Comparison of ENCODE assay signal across 22 cellular contexts in the genomic region with DNA sequence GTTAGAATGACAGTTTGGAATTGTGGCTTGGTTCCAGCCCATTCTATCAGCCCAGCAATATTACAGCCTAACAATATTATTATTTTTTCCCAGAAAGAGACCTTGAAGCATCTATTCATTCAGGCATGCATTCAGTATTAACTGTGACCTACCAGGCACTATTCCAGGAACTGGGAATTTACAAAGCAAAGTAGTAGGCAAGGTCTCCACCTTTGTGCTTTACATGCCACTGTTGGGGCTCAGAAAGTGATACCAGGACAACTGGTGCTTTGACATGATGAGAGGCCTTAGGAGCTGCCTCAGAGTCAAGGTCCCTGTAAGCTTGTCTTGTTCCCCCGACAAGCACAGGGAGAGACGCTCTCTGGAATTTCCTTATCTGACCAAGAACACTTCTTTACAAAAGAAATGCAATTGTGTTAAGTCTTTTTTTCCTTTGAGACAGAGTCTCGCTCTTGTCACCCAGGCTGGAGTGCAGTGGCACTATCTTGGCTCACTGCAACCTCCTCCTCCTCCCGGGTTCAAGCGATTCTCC. TPM values are rescaled to one million over a fixed set of nuclear protein-coding genes. Genes with fewer than 3 reads are reported as not detected.
A peak's percentile ranks its signal among the peaks of the same experiment; 100 is the strongest.
DNase-seq lines count a peak whose midpoint lies in the region; ATAC-seq and TF ChIP-seq lines count a peak whose summit lies in the region.
"Had no signal": no experiment of that assay in that cellular context is flagged by ENCODE, and none has a peak within 500 bp of the region (broad histone marks: within the 10 kb centered on the region; RNA-seq: fewer than 3 reads in every experiment).

No MANE protein-coding gene starts in this region.

- H4K8ac ChIP-seq in mesendoderm (ENCODE audit: low read depth, low read length) = no peak overlapping the region

- no peak overlapping the region for H3K4me2 ChIP-seq in mesendoderm (ENCODE audit: low read length)

- H2BK5ac ChIP-seq in mesendoderm (ENCODE audit: low read length) = no peak overlapping the region

- TF ChIP-seq CTCF in WTC11 (IDR thresholded peaks at IDR 0.05) (no peak), testis (IDR thresholded peaks at IDR 0.05) (no peak)

- H3K4me3 Mint-ChIP-seq in WTC11 = no peak overlapping the region
- H3K4me3 Mint-ChIP-seq: nephron progenitor cell had no signal

- peaks cover 70% of the 10 kb centered on the region for H3K4me1 Mint-ChIP-seq in WTC11

- no peaks in the 10 kb centered on the region for H3K27me3 Mint-ChIP-seq in WTC11 (ENCODE audit: low read depth)

- POLR2A ChIA-PET in WTC11 (lab: Charles Lee) = no interaction called here

- H3K36me3 Mint-ChIP-seq in WTC11 = no peaks in the 10 kb centered on the region; the same call in 1 of the 2 replicates
- H3K36me3 Mint-ChIP-seq: activated naive CD4-positive, alpha-beta T cell treated with anti-CD3 and anti-CD28 coated beads, Interleukin-2, amount 50 U/mL, for 72 hours had no signal

- no peaks in the 10 kb centered on the region for H3K79me1 ChIP-seq in mesendoderm (ENCODE audit: low read length)

- H2AK5ac ChIP-seq in mesendoderm (ENCODE audit: low read length) = peak overlapping the region; percentile 47

- peak overlapping the region; percentile 60 for H3K27ac Mint-ChIP-seq in WTC11
- H3K27ac Mint-ChIP-seq: nephron progenitor cell had no signal

- H3K27me3 ChIP-seq in HUES48 (ENCODE audit: control insufficient read depth, insufficient read depth, low read length) (peaks cover 4% of the 10 kb centered on the region; the same call in 1 of the 2 replicates), mesendoderm (ENCODE audit: insufficient read depth, low read length, poor library complexity) (no peaks in the 10 kb centered on the region), testis (no peaks in the 10 kb centered on the region)

- intact Hi-C loops in testis (cut with DNase I; ENCODE audit: low total_unique reads) (no loop called here), Right ventricle myocardium inferior (cut with DNase I) (no loop called here)

- ATAC-seq in WTC11 (no peak), Right ventricle myocardium inferior (no peak)
- ATAC-seq: activated naive CD4-positive, alpha-beta T cell treated with anti-CD3 and anti-CD28 coated beads, Interleukin-2, amount 50 U/mL, for 72 hours; SK-N-SH treated with all-trans-retinoic acid at 6 μM for 48 hours had no signal

- DNase-seq in WTC11 (ENCODE audit: low spot score) = no peak
- DNase-seq in mesendoderm = peak; percentile 75
- peak; percentile 47 for DNase-seq in testis
- DNase-seq in GDM1 (lab: John Stamatoyannopoulos, UW) = no peak
- no peak for DNase-seq in cerebellum (ENCODE audit: low spot score)
- no peak for DNase-seq in amniotic stem cell (lab: John Stamatoyannopoulos, UW)
- no peak for DNase-seq in Right ventricle myocardium inferior (ENCODE audit: missing footprints)
- DNase-seq: activated CD8-positive, alpha-beta memory T cell treated with anti-CD3 and anti-CD28 coated beads for 24 hours; dermis blood vessel endothelial cell; DND-41; foreskin fibroblast; kidney glomerular epithelial cell; NCI-H1436 treated with DMSO at 0.1 percent for 48 hours; NCI-H82; nephron progenitor cell; stimulated activated CD4-positive, alpha-beta T cell treated with anti-CD3 and anti-CD28 coated beads, Interleukin-4, amount 100 ng/mL, for 1 hour; T-helper 9 cell had no signal

- peak overlapping the region; percentile 76 for H2BK15ac ChIP-seq in mesendoderm (replicated peaks; ENCODE audit: low read depth)

- TF ChIP-seq POLR2A in testis (IDR thresholded peaks at IDR 0.05) = no peak

- no peak overlapping the region for H3K18ac ChIP-seq in mesendoderm (ENCODE audit: low read length)

- H3K27ac ChIP-seq in HUES48 (ENCODE audit: low read depth, low read length) (peak overlapping the region; percentile 96), mesendoderm (ENCODE audit: low read depth, low read length) (peak overlapping the region; percentile 70), testis (peak overlapping the region; percentile 65 to 89)
- H3K27ac ChIP-seq: epithelial cell of prostate had no signal

- no CpG with 5 or more reads among the region's 5 CpGs for WGBS in mesendoderm (ENCODE audit: extremely low coverage, insufficient coverage, low lambda C conversion rate)
- WGBS in testis, 2 donors = 41 to 50% methylated on average over 5 of the region's 5 CpGs

- no peaks in the 10 kb centered on the region for H3K79me2 ChIP-seq in mesendoderm (ENCODE audit: control insufficient read depth, insufficient read depth, low read length)

- H3K9me3 ChIP-seq in HUES48 (ENCODE audit: control insufficient read depth, insufficient read depth, low read length) (no peaks in the 10 kb centered on the region), testis (no peaks in the 10 kb centered on the region)

- CTCF ChIA-PET in WTC11 (lab: Charles Lee) = interaction anchor here (1.2 kb wide), 1 partner anchor 9 kb away, joined by 6 read pairs; no protein-coding TSS in a partner anchor

- H3K23ac ChIP-seq in mesendoderm (ENCODE audit: low read length) = no peak overlapping the region

- H3K4me1 ChIP-seq in HUES48 (ENCODE audit: control insufficient read depth, insufficient read depth, low read length) = peaks cover 43% of the 10 kb centered on the region
- H3K4me1 ChIP-seq in mesendoderm (ENCODE audit: control insufficient read depth, low read depth, low read length) = peaks cover 14% of the 10 kb centered on the region
- peaks cover 48% of the 10 kb centered on the region for H3K4me1 ChIP-seq in testis

- H3K9me3 Mint-ChIP-seq in WTC11 = no peaks in the 10 kb centered on the region
- H3K9me3 Mint-ChIP-seq: activated naive CD4-positive, alpha-beta T cell treated with anti-CD3 and anti-CD28 coated beads, Interleukin-2, amount 50 U/mL, for 72 hours; nephron progenitor cell had no signal

- H3K56ac ChIP-seq in mesendoderm (ENCODE audit: low read length) = peak overlapping the region; percentile 77

- peak overlapping the region; percentile 43; the same call in 1 of the 2 replicates for H3K9ac ChIP-seq in HUES48 (ENCODE audit: low read depth, low read length)
- peak overlapping the region; percentile 11 for H3K9ac ChIP-seq in mesendoderm (ENCODE audit: low read length)

- H2BK120ac ChIP-seq in mesendoderm (ENCODE audit: low read depth, low read length) = no peak overlapping the region

- no peak overlapping the region for H3K4ac ChIP-seq in mesendoderm (ENCODE audit: low read depth, low read length)

- H3K36me3 ChIP-seq in HUES48 (ENCODE audit: control insufficient read depth, insufficient read depth, low read length) (peaks cover under 1% of the 10 kb centered on the region; the same call in 1 of the 2 replicates), mesendoderm (ENCODE audit: control insufficient read depth, insufficient read depth, low read length) (no peaks in the 10 kb centered on the region), testis (ENCODE audit: low read depth, missing control alignments) (no peaks in the 10 kb centered on the region)

- peak overlapping the region; percentile 53 for H4K5ac ChIP-seq in mesendoderm (ENCODE audit: low read length)

- H3K4me3 ChIP-seq in HUES48 (ENCODE audit: low read depth, low read length) (no peak overlapping the region), mesendoderm (ENCODE audit: low read length) (no peak overlapping the region), testis (no peak overlapping the region)
- H3K4me3 ChIP-seq: skin epidermis had no signal

TF ChIP-seq in WTC11, 78 proteins besides CTCF, POLR2A, EP300 and RAD21:
- TF ChIP-seq, protein P1, sequence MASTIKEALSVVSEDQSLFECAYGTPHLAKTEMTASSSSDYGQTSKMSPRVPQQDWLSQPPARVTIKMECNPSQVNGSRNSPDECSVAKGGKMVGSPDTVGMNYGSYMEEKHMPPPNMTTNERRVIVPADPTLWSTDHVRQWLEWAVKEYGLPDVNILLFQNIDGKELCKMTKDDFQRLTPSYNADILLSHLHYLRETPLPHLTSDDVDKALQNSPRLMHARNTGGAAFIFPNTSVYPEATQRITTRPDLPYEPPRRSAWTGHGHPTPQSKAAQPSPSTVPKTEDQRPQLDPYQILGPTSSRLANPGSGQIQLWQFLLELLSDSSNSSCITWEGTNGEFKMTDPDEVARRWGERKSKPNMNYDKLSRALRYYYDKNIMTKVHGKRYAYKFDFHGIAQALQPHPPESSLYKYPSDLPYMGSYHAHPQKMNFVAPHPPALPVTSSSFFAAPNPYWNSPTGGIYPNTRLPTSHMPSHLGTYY (CRISPR knock-in tag; IDR thresholded peaks at IDR 0.05) = no peak
- no peak for TF ChIP-seq SMAD3 (CRISPR knock-in tag; IDR thresholded peaks at IDR 0.05; ENCODE audit: borderline replicate concordance)
- TF ChIP-seq E2F5 (CRISPR knock-in tag; IDR thresholded peaks at IDR 0.05) = no peak
- TF ChIP-seq KAT7 (CRISPR knock-in tag; IDR thresholded peaks at IDR 0.05; ENCODE audit: borderline replicate concordance) = no peak
TF ChIP-seq in WTC11: peak in this region for 0.

RNA-seq across cellular contexts. Expression of gene HMOX1, which starts 2.3 kb away (rescaled TPM):
- total RNA-seq in WTC11 (2021) = 11.1 to 12.1 TPM (median 11.1 TPM) in 3 replicates
- 10.1 TPM for polyA plus RNA-seq in mesendoderm (2013, experiment 1 of 2)
- 11.1 TPM for polyA plus RNA-seq in mesendoderm (2013, experiment 2 of 2)
- total RNA-seq in testis = 10 to 100 TPM; 22.0 to 35.2 TPM
- polyA plus RNA-seq in testis (ENCODE audit: insufficient read depth, low read depth, low replicate concordance) = 37.8 TPM
- total RNA-seq in cerebellum = 4.3 TPM
- 7.4 TPM for total RNA-seq in Right ventricle myocardium inferior

RNA-seq across cellular contexts. Expression of gene MCM5, which starts 21.3 kb away (rescaled TPM):
- total RNA-seq in WTC11 (2021) (229 to 261 TPM (median 229 TPM) in 3 replicates), testis (10 to 100 TPM; 34.3 to 49.6 TPM), cerebellum (35.8 TPM), Right ventricle myocardium inferior (13.6 TPM)
- 147 TPM for polyA plus RNA-seq in mesendoderm (2013, experiment 1 of 2)
- 148 TPM for polyA plus RNA-seq in mesendoderm (2013, experiment 2 of 2)
- 42.1 TPM for polyA plus RNA-seq in testis (ENCODE audit: insufficient read depth, low read depth, low replicate concordance)

Comparison
In these comparisons a context has a peak if more than half of its experiments do, and no peak if none do; other contexts are left out.
1. DNase-seq: peak in mesendoderm (single experiment) and testis (single experiment); none in WTC11 (single experiment), GDM1 (single experiment), cerebellum (single experiment), amniotic stem cell (single experiment) and Right ventricle myocardium inferior (single experiment).
2. Peak in every context shown above with its lines, with median percentiles within 50 percentile points of each other: H3K27ac ChIP-seq.